In genomic region chr15:90031231-90031791, GRCh38 we compare ENCODE assay signal across 9 cellular contexts. TPM values are rescaled to one million over a fixed set of nuclear protein-coding genes. Genes with fewer than 3 reads are reported as not detected.
DNase-seq lines count a peak whose midpoint lies in the region; ATAC-seq and TF ChIP-seq lines count a peak whose summit lies in the region.
"Had no signal": no experiment of that assay in that cellular context is flagged by ENCODE, and none has a peak within 500 bp of the region (broad histone marks: within the 10 kb centered on the region; RNA-seq: fewer than 3 reads in every experiment).

No MANE protein-coding gene starts in this region.

- no peaks in the 10 kb centered on the region for H3K27me3 ChIP-seq in right lobe of liver

- H3K27ac ChIP-seq in VCaP (peak overlapping the region; percentile 50), right lobe of liver (peak overlapping the region in 2 of 3 donors; percentile 29 to 33)

- no peak for TF ChIP-seq POLR2A in right lobe of liver (IDR thresholded peaks at IDR 0.05)

- H3K9me3 ChIP-seq in right lobe of liver = no peaks in the 10 kb centered on the region

- H3K4me1 ChIP-seq in right lobe of liver = peaks cover 0 to 54% (median 20%) of the 10 kb centered on the region in 4 donors

- 36% methylated on average over 7 of the region's 8 CpGs for WGBS in right lobe of liver (ENCODE audit: insufficient coverage, low coverage, low lambda C conversion rate, missing lambda C conversion rate)

- peak; percentile 66 for DNase-seq in ELF-1 (ENCODE audit: low read depth, low spot score)
- peak in 1 of 3 donors; percentile 11 for DNase-seq in right lobe of liver
- no peak for DNase-seq in COLO668 (lab: John Stamatoyannopoulos, UW; ENCODE audit: unreplicated experiment)
- DNase-seq in NCI-H446 treated with DMSO at 0.1 percent for 48 hours (lab: John Stamatoyannopoulos, UW) = no peak
- no peak for DNase-seq in OCI-M2 (lab: John Stamatoyannopoulos, UW; ENCODE audit: unreplicated experiment)

- ATAC-seq in GM19372 (IDR thresholded peaks at IDR 0.05; ENCODE audit: low read depth, unreplicated experiment) (peak; percentile 79), HG03354 (IDR thresholded peaks at IDR 0.05; ENCODE audit: poor library complexity, severe bottlenecking, unreplicated experiment) (peak; percentile 86), right lobe of liver (peak in 3 of 4 donors; percentile 8 to 27 (median 17))

- intact Hi-C loops in right lobe of liver (cut with DNase I) = no loop called here

- H3K36me3 ChIP-seq in right lobe of liver = no peaks in the 10 kb centered on the region

- TF ChIP-seq CTCF in VCaP (conservative IDR thresholded peaks at IDR 0.05) = no peak
- TF ChIP-seq CTCF in right lobe of liver (IDR thresholded peaks at IDR 0.05) = no peak

- H3K4me3 ChIP-seq in right lobe of liver = no peak overlapping the region
- H3K4me3 ChIP-seq: lung had no signal

RNA-seq across cellular contexts. Expression of gene ZNF710, which starts 30.2 kb away (rescaled TPM):
- total RNA-seq in right lobe of liver = 10 to 100 TPM in 1 of 6 experiments, 1 to 10 TPM in 5; 4.7 to 17.1 (median 7.4) TPM

Comparison
In these comparisons a context has a peak if more than half of its experiments do, and no peak if none do; other contexts are left out.
1. ATAC-seq: peak in every context shown above with its lines; median percentile 86 in HG03354; 79 in GM19372; 17 in right lobe of liver.